In genomic region chr17:8951210-8951609, GRCh38 we compare ENCODE assay signal across 20 cellular contexts. TPM values are rescaled to one million over a fixed set of nuclear protein-coding genes. Genes with fewer than 3 reads are reported as not detected.
DNase-seq lines count a peak whose midpoint lies in the region; ATAC-seq, FAIRE-seq and TF ChIP-seq lines count a peak whose summit lies in the region.
"Had no signal": no experiment of that assay in that cellular context is flagged by ENCODE, and none has a peak within 500 bp of the region (broad histone marks: within the 10 kb centered on the region; RNA-seq: fewer than 3 reads in every experiment).

No MANE protein-coding gene starts in this region.

- no peak for TF ChIP-seq POLR2A in GM12892 (IDR thresholded peaks at IDR 0.05; ENCODE audit: low read depth, low read length)

- H3K27me3 Mint-ChIP-seq in activated CD4-positive, alpha-beta T cell treated with anti-CD3 and anti-CD28 coated beads for 36 hours: no peaks in the 10 kb centered on the region
- H3K27me3 Mint-ChIP-seq in activated CD8-positive, alpha-beta T cell treated with anti-CD3 and anti-CD28 coated beads for 36 hours: no peaks in the 10 kb centered on the region
- no peaks in the 10 kb centered on the region for H3K27me3 Mint-ChIP-seq in memory B cell

- peaks cover 12% of the 10 kb centered on the region for H3K9me3 Mint-ChIP-seq in activated CD4-positive, alpha-beta T cell treated with anti-CD3 and anti-CD28 coated beads for 36 hours (ENCODE audit: low read depth)
- H3K9me3 Mint-ChIP-seq in activated CD8-positive, alpha-beta T cell treated with anti-CD3 and anti-CD28 coated beads for 36 hours: peaks cover 22% of the 10 kb centered on the region
- peaks cover 3% of the 10 kb centered on the region for H3K9me3 Mint-ChIP-seq in memory B cell

- BruUV-seq in PC-9 (replicated peaks; lab: Mats Ljungman, UMichigan): no TSS peak

- CTCF ChIA-PET in activated CD4-positive, alpha-beta T cell treated with anti-CD3 and anti-CD28 coated beads for 36 hours (lab: Charles Lee): no interaction called here
- CTCF ChIA-PET in activated CD8-positive, alpha-beta T cell treated with anti-CD3 and anti-CD28 coated beads for 36 hours (lab: Charles Lee): interaction anchor here (1.2 to 4.9 kb wide), 5 partner anchors 10 to 56 kb away, joined by 3 to 40 read pairs (median 9); no protein-coding TSS in a partner anchor
- CTCF ChIA-PET in PC-9 (lab: Charles Lee): no interaction called here

- peak overlapping the region; percentile 3 for H3K4me3 Mint-ChIP-seq in activated CD4-positive, alpha-beta T cell treated with anti-CD3 and anti-CD28 coated beads for 36 hours
- no peak overlapping the region for H3K4me3 Mint-ChIP-seq in activated CD8-positive, alpha-beta T cell treated with anti-CD3 and anti-CD28 coated beads for 36 hours
- H3K4me3 Mint-ChIP-seq in memory B cell: no peak overlapping the region

- H4K20me1 ChIP-seq in PC-9 (ENCODE audit: insufficient read depth): no peaks in the 10 kb centered on the region

- H3K79me2 ChIP-seq in PC-9 (ENCODE audit: low read depth): no peaks in the 10 kb centered on the region

- no peaks in the 10 kb centered on the region for H3K9me2 ChIP-seq in PC-9 (ENCODE audit: insufficient read depth)

- peak overlapping the region; percentile 55 for H3K27ac Mint-ChIP-seq in activated CD4-positive, alpha-beta T cell treated with anti-CD3 and anti-CD28 coated beads for 36 hours
- peak overlapping the region; percentile 75 for H3K27ac Mint-ChIP-seq in activated CD8-positive, alpha-beta T cell treated with anti-CD3 and anti-CD28 coated beads for 36 hours
- H3K27ac Mint-ChIP-seq in memory B cell: peak overlapping the region; percentile 16

- intact Hi-C loops in activated CD4-positive, alpha-beta T cell treated with anti-CD3 and anti-CD28 coated beads for 36 hours (cut with DNase I, micrococcal nuclease): loop anchor here in 1 of 2 experiments (5.0 kb wide), 1 partner anchor 34 kb away; no protein-coding TSS in a partner anchor
- intact Hi-C loops in activated CD8-positive, alpha-beta T cell treated with anti-CD3 and anti-CD28 coated beads for 36 hours (cut with micrococcal nuclease): no loop called here
- intact Hi-C loops in PC-9 (cut with micrococcal nuclease; ENCODE audit: unreplicated experiment): no loop called here

- H3K9me3 ChIP-seq in PC-9 (ENCODE audit: insufficient read depth, low read depth): no peaks in the 10 kb centered on the region
- H3K9me3 ChIP-seq: BE2C, mucosa of descending colon, upper lobe of left lung had no signal

- ATAC-seq in activated CD4-positive, alpha-beta T cell treated with anti-CD3 and anti-CD28 coated beads for 36 hours: no peak
- ATAC-seq in activated CD8-positive, alpha-beta T cell treated with anti-CD3 and anti-CD28 coated beads for 36 hours: no peak
- ATAC-seq in memory B cell (ENCODE audit: low read depth): no peak
- ATAC-seq: mucosa of descending colon had no signal

- H3K4me1 ChIP-seq in PC-9 (replicated peaks; ENCODE audit: insufficient read depth): no peaks in the 10 kb centered on the region
- H3K4me1 ChIP-seq: BE2C had no signal

- H3K4me2 ChIP-seq in PC-9: no peak overlapping the region

- POLR2A ChIA-PET in activated CD4-positive, alpha-beta T cell treated with anti-CD3 and anti-CD28 coated beads for 36 hours (lab: Charles Lee): interaction anchor here (0.6 kb wide), 2 partner anchors 8 to 1420 kb away, joined by 3 to 4 read pairs; no protein-coding TSS in a partner anchor
- POLR2A ChIA-PET in activated CD8-positive, alpha-beta T cell treated with anti-CD3 and anti-CD28 coated beads for 36 hours (lab: Charles Lee): interaction anchor here (1.0 to 20.0 kb wide), 4 partner anchors 5 to 52 kb away, joined by 3 to 333 read pairs (median 168); partner anchors contain the start of gene PIK3R5
- POLR2A ChIA-PET in PC-9 (lab: Charles Lee; ENCODE audit: unreplicated experiment): no interaction called here

- peaks cover 43% of the 10 kb centered on the region for H3K36me3 Mint-ChIP-seq in activated CD4-positive, alpha-beta T cell treated with anti-CD3 and anti-CD28 coated beads for 36 hours (ENCODE audit: low read depth)
- H3K36me3 Mint-ChIP-seq in activated CD8-positive, alpha-beta T cell treated with anti-CD3 and anti-CD28 coated beads for 36 hours (ENCODE audit: low read depth): peaks cover 64% of the 10 kb centered on the region
- peaks cover 23% of the 10 kb centered on the region for H3K36me3 Mint-ChIP-seq in memory B cell

- no peaks in the 10 kb centered on the region for H3K36me3 ChIP-seq in PC-9 (ENCODE audit: low read depth)
- H3K36me3 ChIP-seq: BE2C, cardiac muscle cell, upper lobe of left lung had no signal

- H3K27me3 ChIP-seq in PC-9 (ENCODE audit: insufficient read depth, low read depth): peaks cover 53% of the 10 kb centered on the region
- H3K27me3 ChIP-seq: BE2C, cardiac muscle cell, upper lobe of left lung had no signal

- peak; percentile 36 for FAIRE-seq in GM12892 (lab: Jason Lieb, UNC)
- FAIRE-seq: D721Med had no signal

- no peak overlapping the region for H3K27ac ChIP-seq in PC-9
- H3K27ac ChIP-seq: cardiac muscle cell, upper lobe of left lung had no signal

- DNase-seq in activated CD4-positive, alpha-beta T cell treated with anti-CD3 and anti-CD28 coated beads for 36 hours: no peak
- no peak for DNase-seq in activated CD4-positive, alpha-beta T cell treated with anti-CD3 and anti-CD28 coated beads, Interleukin-2, amount 50 U/mL, for 1 hour
- DNase-seq in GM12892 (ENCODE audit: insufficient read length) (no peak), memory B cell (ENCODE audit: low spot score in 2 of 2) (no peak), T-helper 9 cell (no peak), PC-9 (no peak), NCI-H526 treated with DMSO at 0.1 percent for 48 hours (lab: John Stamatoyannopoulos, UW) (no peak)
- DNase-seq in activated CD8-positive, alpha-beta T cell treated with anti-CD3 and anti-CD28 coated beads for 36 hours: peak; percentile 39
- DNase-seq: BE2C; dermis blood vessel endothelial cell; mucosa of descending colon; NCI-H2171; NCI-H526; nucleus accumbens; retina; stimulated activated CD4-positive, alpha-beta T cell treated with anti-CD3 and anti-CD28 coated beads, Interleukin-4, amount 100 ng/mL, for 4 hours; upper lobe of left lung had no signal

- peaks cover 93% of the 10 kb centered on the region for H3K4me1 Mint-ChIP-seq in activated CD4-positive, alpha-beta T cell treated with anti-CD3 and anti-CD28 coated beads for 36 hours
- H3K4me1 Mint-ChIP-seq in activated CD8-positive, alpha-beta T cell treated with anti-CD3 and anti-CD28 coated beads for 36 hours (ENCODE audit: low read depth): peaks cover 93% of the 10 kb centered on the region
- peaks cover 57% of the 10 kb centered on the region for H3K4me1 Mint-ChIP-seq in memory B cell

- no peaks in the 10 kb centered on the region for H3F3A ChIP-seq in PC-9 (ENCODE audit: insufficient read depth, low read depth)

- H3K4me3 ChIP-seq in PC-9: no peak overlapping the region
- H3K4me3 ChIP-seq: cardiac muscle cell, mucosa of descending colon, upper lobe of left lung had no signal

- no peak overlapping the region for H2AFZ ChIP-seq in PC-9

- no peak for TF ChIP-seq CTCF in activated CD8-positive, alpha-beta T cell treated with anti-CD3 and anti-CD28 coated beads for 36 hours (IDR thresholded peaks at IDR 0.05)
- no peak for TF ChIP-seq CTCF in PC-9 (conservative IDR thresholded peaks at IDR 0.05)

RNA-seq across cellular contexts. Expression of gene PIK3R5, which starts 14.3 kb away (rescaled TPM):
- total RNA-seq in activated CD4-positive, alpha-beta T cell treated with anti-CD3 and anti-CD28 coated beads for 36 hours: 10 to 100 TPM; 20.4 to 29.2 TPM
- 45.2 TPM for polyA plus RNA-seq in GM12892 (2012; ENCODE audit: missing spikeins)
- total RNA-seq in activated CD8-positive, alpha-beta T cell treated with anti-CD3 and anti-CD28 coated beads for 36 hours: 10 to 100 TPM; 46.7 to 50.4 TPM
- not detected in 2 replicates for total RNA-seq in PC-9 (2021)
- total RNA-seq: A172, dermis blood vessel endothelial cell had no signal

Comparison
In these comparisons a context has a peak if more than half of its experiments do, and no peak if none do; other contexts are left out.
1. H3K27ac Mint-ChIP-seq: peak in every context shown above with its lines; median percentile 75 in activated CD8-positive, alpha-beta T cell treated with anti-CD3 and anti-CD28 coated beads for 36 hours; 55 in activated CD4-positive, alpha-beta T cell treated with anti-CD3 and anti-CD28 coated beads for 36 hours; 16 in memory B cell.
2. RNA of gene PIK3R5, which starts 14.3 kb away (total RNA-seq): 46.7 to 50.4 TPM in activated CD8-positive, alpha-beta T cell treated with anti-CD3 and anti-CD28 coated beads for 36 hours and 20.4 to 29.2 TPM in activated CD4-positive, alpha-beta T cell treated with anti-CD3 and anti-CD28 coated beads for 36 hours; not detected in PC-9; every median in the first group is over 10 times any median in the second.